In the genomic region with DNA sequence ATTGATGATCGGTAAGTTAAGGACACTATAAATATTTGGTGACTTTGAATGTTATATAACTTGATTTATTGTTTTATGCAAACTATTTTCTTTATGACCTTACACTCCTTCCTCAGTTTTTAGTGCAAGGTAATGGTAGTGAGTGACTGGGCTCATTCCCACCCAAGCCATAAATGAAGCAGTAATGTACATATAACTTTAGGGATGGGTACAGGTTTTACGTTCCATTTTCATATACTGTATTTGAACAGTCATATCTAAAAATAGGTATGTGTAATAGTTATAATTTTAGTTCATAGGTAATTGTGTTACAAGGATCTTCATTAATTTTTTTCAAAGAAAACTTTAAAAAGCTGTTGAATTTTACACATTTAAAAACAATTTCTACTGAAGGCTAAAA, we compare ENCODE assay signal across 18 cellular contexts.
DNase-seq lines count a peak whose midpoint lies in the region; ATAC-seq, FAIRE-seq and TF ChIP-seq lines count a peak whose summit lies in the region.
"Had no signal": no experiment of that assay in that cellular context is flagged by ENCODE, and none has a peak within 500 bp of the region (broad histone marks: within the 10 kb centered on the region; RNA-seq: fewer than 3 reads in every experiment).

No MANE protein-coding gene starts in this region.

- peak; percentile 5 for FAIRE-seq in TTC549 (lab: Jason Lieb, UNC)
- FAIRE-seq in frontal cortex (lab: Jason Lieb, UNC): peak; percentile 80
- FAIRE-seq: GM12892, H1 had no signal

- no peak overlapping the region for H3K27ac Mint-ChIP-seq in endothelial cell (ENCODE audit: unreplicated experiment)
- H3K27ac Mint-ChIP-seq: B cell; CD4-positive, CD25-positive, alpha-beta regulatory T cell; CD8-positive, alpha-beta T cell had no signal

- peaks cover 6% of the 10 kb centered on the region for H3K4me1 Mint-ChIP-seq in endothelial cell (ENCODE audit: unreplicated experiment)

- intact Hi-C loops in mucosa of descending colon (cut with DNase I, micrococcal nuclease): no loop called here

- no peak overlapping the region for H3K4me3 ChIP-seq in mucosa of descending colon
- H3K4me3 ChIP-seq: BLaER1, GM23248 had no signal

- H3K36me3 ChIP-seq in mucosa of descending colon (ENCODE audit: low read depth): no peaks in the 10 kb centered on the region

- ATAC-seq in mucosa of descending colon (peak; percentile 71), GM21717 (IDR thresholded peaks at IDR 0.05; ENCODE audit: unreplicated experiment) (no peak)
- ATAC-seq: CD8-positive, alpha-beta T cell had no signal

- TF ChIP-seq CTCF in mucosa of descending colon (IDR thresholded peaks at IDR 0.05) (no peak), endothelial cell (IDR thresholded peaks at IDR 0.05; ENCODE audit: unreplicated experiment) (no peak)

- H3K4me3 Mint-ChIP-seq in endothelial cell (ENCODE audit: unreplicated experiment): no peak overlapping the region
- H3K4me3 Mint-ChIP-seq: B cell; CD4-positive, CD25-positive, alpha-beta regulatory T cell; CD8-positive, alpha-beta T cell had no signal

- H3K4me1 ChIP-seq in mucosa of descending colon (ENCODE audit: low read depth): no peaks in the 10 kb centered on the region
- H3K4me1 ChIP-seq: BLaER1, Caco-2 had no signal

- no peak for DNase-seq in frontal cortex (ENCODE audit: low spot score in 2 of 2)
- no peak for DNase-seq in mucosa of descending colon
- no peak for DNase-seq in endothelial cell (ENCODE audit: low spot score)
- no peak for DNase-seq in erythroblast (lab: John Stamatoyannopoulos, UW)
- DNase-seq: Caco-2; CD4-positive, CD25-positive, alpha-beta regulatory T cell; CD8-positive, alpha-beta T cell; DMS153; DND-41; GM23248; H7; HCEC 1CT had no signal

- no peaks in the 10 kb centered on the region for H3K9me3 Mint-ChIP-seq in endothelial cell (ENCODE audit: unreplicated experiment)
- H3K9me3 Mint-ChIP-seq: CD4-positive, CD25-positive, alpha-beta regulatory T cell; CD8-positive, alpha-beta T cell had no signal

- H3K9me3 ChIP-seq in mucosa of descending colon: no peaks in the 10 kb centered on the region
- H3K9me3 ChIP-seq: BLaER1, Caco-2 had no signal

- no peaks in the 10 kb centered on the region for H3K27me3 Mint-ChIP-seq in endothelial cell (ENCODE audit: unreplicated experiment)
- H3K27me3 Mint-ChIP-seq: B cell; CD4-positive, CD25-positive, alpha-beta regulatory T cell had no signal

- peaks cover 8% of the 10 kb centered on the region for H3K36me3 Mint-ChIP-seq in endothelial cell (ENCODE audit: low read depth, unreplicated experiment)

- TF ChIP-seq POLR2A in erythroblast (IDR thresholded peaks at IDR 0.05; ENCODE audit: low read length): no peak
